ENCODE assay signal across 8 cellular contexts in the genomic region with DNA sequence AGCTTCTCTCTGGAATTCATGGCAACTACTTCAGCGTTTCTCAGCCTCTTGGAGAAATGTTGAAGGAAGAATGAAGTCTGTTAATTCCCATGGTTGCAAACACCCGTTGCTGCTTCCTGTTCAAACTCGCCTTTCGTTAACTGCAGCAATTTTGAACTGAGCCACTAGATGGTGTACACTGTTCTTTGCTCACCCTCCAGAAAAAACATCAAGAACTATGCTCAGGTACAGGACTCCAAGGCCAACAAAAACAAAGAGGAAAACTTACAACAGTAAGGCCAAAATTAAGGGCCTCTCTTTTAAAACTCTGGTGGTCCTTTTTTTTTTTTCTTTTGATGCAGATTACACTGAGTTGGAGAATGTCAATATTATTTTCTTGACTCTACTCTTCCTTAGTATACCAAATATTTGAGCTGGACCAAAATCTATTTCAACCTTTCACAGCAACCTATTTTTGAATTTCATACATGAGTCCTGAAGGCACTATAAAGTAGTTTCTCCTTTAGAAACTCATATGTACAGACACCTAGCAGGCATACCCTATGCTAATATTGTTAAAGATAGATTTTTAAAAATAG. TPM values are rescaled to one million over a fixed set of nuclear protein-coding genes. Genes with fewer than 3 reads are reported as not detected.
DNase-seq lines count a peak whose midpoint lies in the region; ATAC-seq and TF ChIP-seq lines count a peak whose summit lies in the region.

No MANE protein-coding gene starts in this region.

- H3K27me3 ChIP-seq in CD4-positive, alpha-beta memory T cell (ENCODE audit: insufficient read depth, low read length) = no peaks in the 10 kb centered on the region
- H3K27me3 ChIP-seq in neural cell (ENCODE audit: insufficient read depth, low read depth, low read length) = no peaks in the 10 kb centered on the region

- no peaks in the 10 kb centered on the region for H3K9me3 ChIP-seq in CD4-positive, alpha-beta memory T cell (ENCODE audit: control insufficient read depth in 1 of 2, low read length in 2 of 2)
- H3K9me3 ChIP-seq in neural cell (ENCODE audit: low read length) = no peaks in the 10 kb centered on the region

- peaks cover 0 to 3% (median under 1%) of the 10 kb centered on the region in 4 donors for H3K4me1 Mint-ChIP-seq in CD4-positive, alpha-beta memory T cell

- ATAC-seq in GM18870 (IDR thresholded peaks at IDR 0.05; ENCODE audit: unreplicated experiment) (peak; percentile 95), HG02973 (IDR thresholded peaks at IDR 0.05; ENCODE audit: unreplicated experiment) (peak; percentile 92)

- TF ChIP-seq CTCF in neural cell (IDR thresholded peaks at IDR 0.05; ENCODE audit: poor library complexity, severe bottlenecking) = peak; percentile 81

- H3K4me2 ChIP-seq in neural cell (ENCODE audit: low read length) = no peak overlapping the region

- DNase-seq in CD4-positive, alpha-beta memory T cell = peak in 4 of 5 donors; percentile 12 to 19 (median 14)
- DNase-seq in NCI-H146 (lab: John Stamatoyannopoulos, UW) = peak; percentile 77
- peak; percentile 81 for DNase-seq in SKM-1 treated with dmso at 0.1 percent for 144 hours (lab: John Stamatoyannopoulos, UW; ENCODE audit: unreplicated experiment)
- peak; percentile 40 for DNase-seq in fibroblast of gingiva (ENCODE audit: low read depth)
- no peak for DNase-seq in activated naive CD4-positive, alpha-beta T cell treated with Interleukin-2 at 50 U/mL for 16 hours

- TF ChIP-seq EP300 in neural cell (conservative IDR thresholded peaks at IDR 0.05; ENCODE audit: poor library complexity, severe bottlenecking) = no peak

- peak; percentile 85 for TF ChIP-seq RAD21 in neural cell (conservative IDR thresholded peaks at IDR 0.05)

- intact Hi-C loops in CD4-positive, alpha-beta memory T cell (cut with micrococcal nuclease) = no loop called here

- no peaks in the 10 kb centered on the region for H3K36me3 Mint-ChIP-seq in CD4-positive, alpha-beta memory T cell

- no peak overlapping the region for H3K27ac ChIP-seq in CD4-positive, alpha-beta memory T cell (ENCODE audit: low read depth, low read length)
- H3K27ac ChIP-seq in neural cell (ENCODE audit: low read length) = no peak overlapping the region

- no peak overlapping the region for H3K27ac Mint-ChIP-seq in CD4-positive, alpha-beta memory T cell

- peaks cover 0 to 2% (median 0%) of the 10 kb centered on the region in 8 donors for H3K9me3 Mint-ChIP-seq in CD4-positive, alpha-beta memory T cell

- H3K4me3 ChIP-seq in CD4-positive, alpha-beta memory T cell (ENCODE audit: low read length in 2 of 2) = no peak overlapping the region
- H3K4me3 ChIP-seq in neural cell (ENCODE audit: low read length) = no peak overlapping the region

- no peaks in the 10 kb centered on the region for H3K27me3 Mint-ChIP-seq in CD4-positive, alpha-beta memory T cell

- no peak overlapping the region for H2AFZ ChIP-seq in neural cell (ENCODE audit: low read depth, low read length)

- H3K4me1 ChIP-seq in CD4-positive, alpha-beta memory T cell (ENCODE audit: insufficient read depth, low read length) = no peaks in the 10 kb centered on the region

- H3K9ac ChIP-seq in neural cell (ENCODE audit: low read length) = no peak overlapping the region

- no peaks in the 10 kb centered on the region for H3F3A ChIP-seq in neural cell (ENCODE audit: insufficient read depth, low read length, poor library complexity, severe bottlenecking)

- POLR2A ChIA-PET in CD4-positive, alpha-beta memory T cell (lab: Charles Lee; ENCODE audit: partially characterized antibody) = no interaction called here

- no peaks in the 10 kb centered on the region for H4K20me1 ChIP-seq in neural cell (ENCODE audit: insufficient read depth)

- H3K79me2 ChIP-seq in neural cell (replicated peaks; ENCODE audit: insufficient read depth, low read length) = no peaks in the 10 kb centered on the region

- CTCF ChIA-PET in CD4-positive, alpha-beta memory T cell (lab: Charles Lee; ENCODE audit: partially characterized antibody) = interaction anchor here (1.1 to 1.2 kb wide), 2 partner anchors 10 kb away, joined by 3 to 5 read pairs; no protein-coding TSS in a partner anchor

- H3K9me2 ChIP-seq in neural cell (ENCODE audit: insufficient read depth, low read length) = no peaks in the 10 kb centered on the region

- no peak overlapping the region for H3K4me3 Mint-ChIP-seq in CD4-positive, alpha-beta memory T cell

- no peaks in the 10 kb centered on the region for H3K36me3 ChIP-seq in CD4-positive, alpha-beta memory T cell (ENCODE audit: insufficient read depth, low read length)
- H3K36me3 ChIP-seq in neural cell (ENCODE audit: insufficient read depth, low read length) = no peaks in the 10 kb centered on the region

TF ChIP-seq in neural cell, 6 proteins besides CTCF, POLR2A, EP300 and RAD21:
- TF ChIP-seq SMC3 (conservative IDR thresholded peaks at IDR 0.05; ENCODE audit: poor library complexity) (peak; percentile 83), POLR2AphosphoS5 (IDR thresholded peaks at IDR 0.05) (no peak), TAF1 (IDR thresholded peaks at IDR 0.05; ENCODE audit: low read depth) (no peak), EZH2 (IDR thresholded peaks at IDR 0.05; ENCODE audit: borderline replicate concordance, insufficient read depth, low read length, poor library complexity, severe bottlenecking) (no peak), MXI1 (conservative IDR thresholded peaks at IDR 0.05; ENCODE audit: poor library complexity, severe bottlenecking) (no peak)
- TF ChIP-seq, protein P1, sequence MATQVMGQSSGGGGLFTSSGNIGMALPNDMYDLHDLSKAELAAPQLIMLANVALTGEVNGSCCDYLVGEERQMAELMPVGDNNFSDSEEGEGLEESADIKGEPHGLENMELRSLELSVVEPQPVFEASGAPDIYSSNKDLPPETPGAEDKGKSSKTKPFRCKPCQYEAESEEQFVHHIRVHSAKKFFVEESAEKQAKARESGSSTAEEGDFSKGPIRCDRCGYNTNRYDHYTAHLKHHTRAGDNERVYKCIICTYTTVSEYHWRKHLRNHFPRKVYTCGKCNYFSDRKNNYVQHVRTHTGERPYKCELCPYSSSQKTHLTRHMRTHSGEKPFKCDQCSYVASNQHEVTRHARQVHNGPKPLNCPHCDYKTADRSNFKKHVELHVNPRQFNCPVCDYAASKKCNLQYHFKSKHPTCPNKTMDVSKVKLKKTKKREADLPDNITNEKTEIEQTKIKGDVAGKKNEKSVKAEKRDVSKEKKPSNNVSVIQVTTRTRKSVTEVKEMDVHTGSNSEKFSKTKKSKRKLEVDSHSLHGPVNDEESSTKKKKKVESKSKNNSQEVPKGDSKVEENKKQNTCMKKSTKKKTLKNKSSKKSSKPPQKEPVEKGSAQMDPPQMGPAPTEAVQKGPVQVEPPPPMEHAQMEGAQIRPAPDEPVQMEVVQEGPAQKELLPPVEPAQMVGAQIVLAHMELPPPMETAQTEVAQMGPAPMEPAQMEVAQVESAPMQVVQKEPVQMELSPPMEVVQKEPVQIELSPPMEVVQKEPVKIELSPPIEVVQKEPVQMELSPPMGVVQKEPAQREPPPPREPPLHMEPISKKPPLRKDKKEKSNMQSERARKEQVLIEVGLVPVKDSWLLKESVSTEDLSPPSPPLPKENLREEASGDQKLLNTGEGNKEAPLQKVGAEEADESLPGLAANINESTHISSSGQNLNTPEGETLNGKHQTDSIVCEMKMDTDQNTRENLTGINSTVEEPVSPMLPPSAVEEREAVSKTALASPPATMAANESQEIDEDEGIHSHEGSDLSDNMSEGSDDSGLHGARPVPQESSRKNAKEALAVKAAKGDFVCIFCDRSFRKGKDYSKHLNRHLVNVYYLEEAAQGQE (IDR thresholded peaks at IDR 0.05; ENCODE audit: borderline replicate concordance) = no peak

RNA-seq across cellular contexts. Expression of a gene that starts 58.2 kb away (rescaled TPM):
- not detected for total RNA-seq in CD4-positive, alpha-beta memory T cell
- polyA plus RNA-seq in CD4-positive, alpha-beta memory T cell = under 1 TPM in 1 of 2 donors, not detected in 1; 0.05 TPM
- 0.33 and 0.90 TPM in 2 replicates for polyA plus RNA-seq in neural cell
- polyA minus RNA-seq in neural cell = 0.24 TPM in 1 of 2 replicates, not detected in the other
